ENCODE assay signal across 20 cellular contexts in the genomic region with DNA sequence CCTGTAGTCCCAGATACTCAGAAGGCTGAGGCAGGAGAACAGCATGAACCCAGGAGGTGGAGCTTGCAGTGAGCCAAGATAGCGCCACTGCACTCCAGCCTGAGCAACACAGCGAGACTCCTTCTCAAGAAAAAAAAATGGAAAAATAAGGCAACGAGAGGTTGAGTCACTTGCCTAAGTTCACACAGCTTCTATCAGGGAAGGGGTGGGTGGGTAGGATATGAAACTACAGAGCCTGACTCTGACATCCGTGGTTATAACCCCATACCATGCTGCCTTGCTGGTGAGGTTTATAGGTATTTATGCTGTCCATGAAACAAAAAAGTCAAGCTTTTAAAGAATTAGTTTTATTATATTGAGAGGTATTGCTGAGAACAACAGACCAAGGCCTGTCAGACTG.
DNase-seq lines count a peak whose midpoint lies in the region; ATAC-seq lines count a peak whose summit lies in the region.
"Had no signal": no experiment of that assay in that cellular context is flagged by ENCODE, and none has a peak within 500 bp of the region (broad histone marks: within the 10 kb centered on the region; RNA-seq: fewer than 3 reads in every experiment).

No MANE protein-coding gene starts in this region.

- peaks cover 13% of the 10 kb centered on the region for H3K27me3 Mint-ChIP-seq in activated T-cell treated with anti-CD3 and anti-CD28 coated beads, Interleukin-2, amount 50 U/mL, for 72 hours (ENCODE audit: low read depth)
- peaks cover 8% of the 10 kb centered on the region for H3K27me3 Mint-ChIP-seq in dendritic cell treated with granulocyte-macrophage colony-stimulating factor and Interleukin-4, amounts not matched to agents 40 ng/mL and 50 ng/mL, for 4 days
- H3K27me3 Mint-ChIP-seq: activated CD4-positive, alpha-beta memory T cell treated with anti-CD3 and anti-CD28 coated beads for 36 hours had no signal

- intact Hi-C loops in dendritic cell treated with granulocyte-macrophage colony-stimulating factor and Interleukin-4, amounts not matched to agents 40 ng/mL and 50 ng/mL, for 4 days (cut with micrococcal nuclease) = no loop called here

- H3K36me3 Mint-ChIP-seq in activated T-cell treated with anti-CD3 and anti-CD28 coated beads, Interleukin-2, amount 50 U/mL, for 72 hours (ENCODE audit: insufficient read depth in 2 of 2) = no peaks in the 10 kb centered on the region
- no peaks in the 10 kb centered on the region for H3K36me3 Mint-ChIP-seq in dendritic cell treated with granulocyte-macrophage colony-stimulating factor and Interleukin-4, amounts not matched to agents 40 ng/mL and 50 ng/mL, for 4 days (ENCODE audit: low read depth)
- no peaks in the 10 kb centered on the region for H3K36me3 Mint-ChIP-seq in stimulated activated effector memory CD8-positive, alpha-beta T cell treated with anti-CD3 and anti-CD28 coated beads, Interleukin-12 subunit alpha, Interleukin-12 subunit beta, amount 100 ng/mL, for 72 hours
- H3K36me3 Mint-ChIP-seq: activated CD4-positive, alpha-beta memory T cell treated with anti-CD3 and anti-CD28 coated beads for 36 hours; CD4-positive, alpha-beta memory T cell; immature natural killer cell had no signal

- ATAC-seq in activated T-cell treated with anti-CD3 and anti-CD28 coated beads, Interleukin-2, amount 50 U/mL, for 72 hours (replicated peaks in 1 of 2) = peak; percentile 60 to 80
- peak; percentile 61 for ATAC-seq in stimulated activated effector memory CD8-positive, alpha-beta T cell treated with anti-CD3 and anti-CD28 coated beads, Interleukin-12 subunit alpha, Interleukin-12 subunit beta, amount 100 ng/mL, for 72 hours
- no peak for ATAC-seq in activated CD4-positive, CD25-positive, alpha-beta regulatory T cell treated with anti-CD3 and anti-CD28 coated beads, Interleukin-2, amount 50 U/mL, for 24 hours
- ATAC-seq in GM18517 (IDR thresholded peaks at IDR 0.05; ENCODE audit: unreplicated experiment) = no peak
- ATAC-seq: sciatic nerve had no signal

- H3K9me3 Mint-ChIP-seq in activated T-cell treated with anti-CD3 and anti-CD28 coated beads, Interleukin-2, amount 50 U/mL, for 72 hours = no peaks in the 10 kb centered on the region
- H3K9me3 Mint-ChIP-seq in dendritic cell treated with granulocyte-macrophage colony-stimulating factor and Interleukin-4, amounts not matched to agents 40 ng/mL and 50 ng/mL, for 4 days = no peaks in the 10 kb centered on the region
- no peaks in the 10 kb centered on the region for H3K9me3 Mint-ChIP-seq in stimulated activated effector memory CD8-positive, alpha-beta T cell treated with anti-CD3 and anti-CD28 coated beads, Interleukin-12 subunit alpha, Interleukin-12 subunit beta, amount 100 ng/mL, for 72 hours
- H3K9me3 Mint-ChIP-seq: activated CD4-positive, alpha-beta memory T cell treated with anti-CD3 and anti-CD28 coated beads for 36 hours; H9; immature natural killer cell had no signal

- no peak for DNase-seq in activated T-cell treated with anti-CD3 and anti-CD28 coated beads, Interleukin-2, amount 50 U/mL, for 72 hours
- DNase-seq in activated T-cell treated with anti-CD3 and anti-CD28 coated beads for 4 hours = no peak
- peak; percentile 33 for DNase-seq in MV-4-11 (lab: John Stamatoyannopoulos, UW)
- DNase-seq in stimulated activated effector memory CD8-positive, alpha-beta T cell treated with anti-CD3 and anti-CD28 coated beads, Interleukin-12 subunit alpha, Interleukin-12 subunit beta, amount 100 ng/mL, for 72 hours (ENCODE audit: low spot score in 2 of 2) = no peak
- no peak for DNase-seq in Kasumi-1 (lab: John Stamatoyannopoulos, UW)
- DNase-seq: activated CD4-positive, alpha-beta memory T cell treated with anti-CD3 and anti-CD28 coated beads for 36 hours; aorta; CD4-positive, alpha-beta memory T cell; H9; heart right ventricle; immature natural killer cell; NCI-H1436 treated with DMSO at 0.1 percent for 48 hours; NCI-H2171 treated with DMSO at 0.1 percent for 48 hours; NCI-H748 treated with DMSO at 0.1 percent for 48 hours; OCI-M1; SHP77 had no signal

- H3K4me3 Mint-ChIP-seq in activated T-cell treated with anti-CD3 and anti-CD28 coated beads, Interleukin-2, amount 50 U/mL, for 72 hours = no peak overlapping the region
- no peak overlapping the region for H3K4me3 Mint-ChIP-seq in dendritic cell treated with granulocyte-macrophage colony-stimulating factor and Interleukin-4, amounts not matched to agents 40 ng/mL and 50 ng/mL, for 4 days
- no peak overlapping the region for H3K4me3 Mint-ChIP-seq in stimulated activated effector memory CD8-positive, alpha-beta T cell treated with anti-CD3 and anti-CD28 coated beads, Interleukin-12 subunit alpha, Interleukin-12 subunit beta, amount 100 ng/mL, for 72 hours
- H3K4me3 Mint-ChIP-seq: activated CD4-positive, alpha-beta memory T cell treated with anti-CD3 and anti-CD28 coated beads for 36 hours; CD4-positive, alpha-beta memory T cell; H9; immature natural killer cell had no signal

- H3K4me1 Mint-ChIP-seq in activated T-cell treated with anti-CD3 and anti-CD28 coated beads, Interleukin-2, amount 50 U/mL, for 72 hours (ENCODE audit: low read depth) = peaks cover 31% of the 10 kb centered on the region
- H3K4me1 Mint-ChIP-seq in dendritic cell treated with granulocyte-macrophage colony-stimulating factor and Interleukin-4, amounts not matched to agents 40 ng/mL and 50 ng/mL, for 4 days (ENCODE audit: low read depth) = peaks cover 8% of the 10 kb centered on the region
- H3K4me1 Mint-ChIP-seq in stimulated activated effector memory CD8-positive, alpha-beta T cell treated with anti-CD3 and anti-CD28 coated beads, Interleukin-12 subunit alpha, Interleukin-12 subunit beta, amount 100 ng/mL, for 72 hours = no peaks in the 10 kb centered on the region
- H3K4me1 Mint-ChIP-seq: immature natural killer cell had no signal

- no peak overlapping the region for H3K27ac Mint-ChIP-seq in activated T-cell treated with anti-CD3 and anti-CD28 coated beads, Interleukin-2, amount 50 U/mL, for 72 hours
- peak overlapping the region; percentile 30 for H3K27ac Mint-ChIP-seq in dendritic cell treated with granulocyte-macrophage colony-stimulating factor and Interleukin-4, amounts not matched to agents 40 ng/mL and 50 ng/mL, for 4 days
- H3K27ac Mint-ChIP-seq in stimulated activated effector memory CD8-positive, alpha-beta T cell treated with anti-CD3 and anti-CD28 coated beads, Interleukin-12 subunit alpha, Interleukin-12 subunit beta, amount 100 ng/mL, for 72 hours = no peak overlapping the region
- H3K27ac Mint-ChIP-seq: activated CD4-positive, alpha-beta memory T cell treated with anti-CD3 and anti-CD28 coated beads for 36 hours; CD4-positive, alpha-beta memory T cell; H9; immature natural killer cell had no signal

Comparison
In these comparisons a context has a peak if more than half of its experiments do, and no peak if none do; other contexts are left out.
1. ATAC-seq: peak in activated T-cell treated with anti-CD3 and anti-CD28 coated beads, Interleukin-2, amount 50 U/mL, for 72 hours (2 of 2) and stimulated activated effector memory CD8-positive, alpha-beta T cell treated with anti-CD3 and anti-CD28 coated beads, Interleukin-12 subunit alpha, Interleukin-12 subunit beta, amount 100 ng/mL, for 72 hours (single experiment); none in activated CD4-positive, CD25-positive, alpha-beta regulatory T cell treated with anti-CD3 and anti-CD28 coated beads, Interleukin-2, amount 50 U/mL, for 24 hours (0 of 2) and GM18517 (single experiment).